Comparison of ENCODE assay signal across 30 cellular contexts in the genomic region with DNA sequence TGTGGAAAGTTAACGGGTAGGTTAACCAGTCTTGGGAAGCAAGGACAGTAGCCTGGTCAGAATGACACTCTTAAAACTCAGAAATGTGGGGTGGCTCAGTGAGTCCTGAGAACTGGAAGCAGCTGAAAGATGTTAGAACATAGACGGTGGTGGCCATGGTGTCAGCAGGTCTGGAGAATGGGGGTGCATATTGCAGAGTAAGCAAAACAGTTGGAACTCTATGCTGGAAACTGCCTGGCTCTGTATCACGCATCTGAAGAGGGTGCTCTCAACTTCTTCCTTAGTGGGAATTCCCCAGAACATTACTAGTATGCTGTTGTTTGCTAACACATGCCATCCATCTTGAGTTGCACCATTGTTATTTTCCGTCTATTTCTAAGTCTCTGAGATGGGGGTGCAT.
"Had no signal": no experiment of that assay in that cellular context is flagged by ENCODE, and none has a peak within 500 bp of the region (broad histone marks: within the 10 kb centered on the region; RNA-seq: fewer than 3 reads in every experiment).

No MANE protein-coding gene starts in this region.

- H3K27ac ChIP-seq: body of pancreas, esophagus muscularis mucosa, foreskin keratinocyte, gastrocnemius medialis, heart left ventricle had no signal

- H3K4me3 ChIP-seq: body of pancreas, esophagus muscularis mucosa, gastrocnemius medialis, heart left ventricle had no signal

- H3K27me3 Mint-ChIP-seq: activated CD4-positive, alpha-beta memory T cell treated with anti-CD3 and anti-CD28 coated beads, Interleukin-2, amount 10 ng/mL, durations not matched to agents 7 days and 5 days; activated CD4-positive, alpha-beta T cell treated with anti-CD3 and anti-CD28 coated beads, Interleukin-2, amount 10 ng/mL, durations not matched to agents 7 days and 5 days; activated naive CD8-positive, alpha-beta T cell; activated T-cell treated with anti-CD3 and anti-CD28 coated beads, Interleukin-2, amount 50 U/mL, for 24 hours; activated T-helper 17 cell treated with anti-CD3 and anti-CD28 coated beads, Interleukin-2, amount 50 U/mL, for 72 hours; effector memory CD8-positive, alpha-beta T cell had no signal

- DNase-seq: activated CD4-positive, alpha-beta memory T cell treated with anti-CD3 and anti-CD28 coated beads, Interleukin-2, amount 10 ng/mL, durations not matched to agents 7 days and 5 days; activated CD4-positive, alpha-beta T cell treated with anti-CD3 and anti-CD28 coated beads for 1 hour; activated CD4-positive, alpha-beta T cell treated with anti-CD3 and anti-CD28 coated beads for 4 hours; activated CD4-positive, alpha-beta T cell treated with anti-CD3 and anti-CD28 coated beads, Interleukin-2, amount 10 ng/mL, durations not matched to agents 7 days and 5 days; activated CD4-positive, alpha-beta T cell treated with anti-CD3 and anti-CD28 coated beads, Interleukin-2, amount 50 U/mL, for 4 hours; activated CD8-positive, alpha-beta memory T cell treated with anti-CD3 and anti-CD28 coated beads, Interleukin-2, amount 50 U/mL, for 48 hours; activated effector memory CD4-positive, alpha-beta T cell treated with Interleukin-2 at 50 U/mL for 16 hours; activated gamma-delta T cell treated with Interleukin-2 at 50 U/mL for 16 hours; activated naive CD4-positive, alpha-beta T cell treated with anti-CD3 and anti-CD28 coated beads, Interleukin-2, amount 50 U/mL, for 16 hours; activated naive CD4-positive, alpha-beta T cell treated with Interleukin-2 at 50 U/mL for 16 hours; activated T-cell treated with anti-CD3 and anti-CD28 coated beads for 4 hours; activated T-cell treated with anti-CD3 and anti-CD28 coated beads, Interleukin-2, amount 50 U/mL, for 24 hours; amniotic stem cell; anterior cingulate cortex; body of pancreas; caudate nucleus; cortex of kidney; dermis blood vessel endothelial cell; effector CD4-positive, alpha-beta T cell; effector memory CD8-positive, alpha-beta T cell; erythroblast; foreskin keratinocyte; gastrocnemius medialis; glutamatergic neuron; heart left ventricle; T-helper 2 cell had no signal

- FAIRE-seq: colon had no signal

- H3K9me3 Mint-ChIP-seq: activated T-cell treated with anti-CD3 and anti-CD28 coated beads, Interleukin-2, amount 50 U/mL, for 24 hours; effector memory CD8-positive, alpha-beta T cell had no signal

- H3K4me1 ChIP-seq: body of pancreas, esophagus muscularis mucosa, gastrocnemius medialis, heart left ventricle had no signal

- H3K4me3 Mint-ChIP-seq: activated CD4-positive, alpha-beta memory T cell treated with anti-CD3 and anti-CD28 coated beads, Interleukin-2, amount 10 ng/mL, durations not matched to agents 7 days and 5 days; activated CD4-positive, alpha-beta T cell treated with anti-CD3 and anti-CD28 coated beads, Interleukin-2, amount 10 ng/mL, durations not matched to agents 7 days and 5 days; activated naive CD8-positive, alpha-beta T cell; activated T-cell treated with anti-CD3 and anti-CD28 coated beads, Interleukin-2, amount 50 U/mL, for 24 hours; activated T-helper 17 cell treated with anti-CD3 and anti-CD28 coated beads, Interleukin-2, amount 50 U/mL, for 72 hours; effector memory CD8-positive, alpha-beta T cell had no signal

- H3K27me3 ChIP-seq: body of pancreas, esophagus muscularis mucosa, foreskin keratinocyte, gastrocnemius medialis, heart left ventricle had no signal

- ATAC-seq: activated T-helper 17 cell treated with anti-CD3 and anti-CD28 coated beads, Interleukin-2, amount 50 U/mL, for 72 hours; body of pancreas; effector memory CD8-positive, alpha-beta T cell; foreskin keratinocyte; gastrocnemius medialis; heart left ventricle had no signal

- H3K36me3 ChIP-seq: esophagus muscularis mucosa, gastrocnemius medialis, heart left ventricle had no signal

- H3K27ac Mint-ChIP-seq: activated CD4-positive, alpha-beta memory T cell treated with anti-CD3 and anti-CD28 coated beads, Interleukin-2, amount 10 ng/mL, durations not matched to agents 7 days and 5 days; activated CD4-positive, alpha-beta T cell treated with anti-CD3 and anti-CD28 coated beads, Interleukin-2, amount 10 ng/mL, durations not matched to agents 7 days and 5 days; activated naive CD8-positive, alpha-beta T cell; activated T-cell treated with anti-CD3 and anti-CD28 coated beads, Interleukin-2, amount 50 U/mL, for 24 hours; activated T-helper 17 cell treated with anti-CD3 and anti-CD28 coated beads, Interleukin-2, amount 50 U/mL, for 72 hours; effector memory CD8-positive, alpha-beta T cell had no signal

- H3K9me3 ChIP-seq: body of pancreas, esophagus muscularis mucosa, gastrocnemius medialis, heart left ventricle had no signal
